ENCODE assay signal across 1 cellular context in the genomic region with DNA sequence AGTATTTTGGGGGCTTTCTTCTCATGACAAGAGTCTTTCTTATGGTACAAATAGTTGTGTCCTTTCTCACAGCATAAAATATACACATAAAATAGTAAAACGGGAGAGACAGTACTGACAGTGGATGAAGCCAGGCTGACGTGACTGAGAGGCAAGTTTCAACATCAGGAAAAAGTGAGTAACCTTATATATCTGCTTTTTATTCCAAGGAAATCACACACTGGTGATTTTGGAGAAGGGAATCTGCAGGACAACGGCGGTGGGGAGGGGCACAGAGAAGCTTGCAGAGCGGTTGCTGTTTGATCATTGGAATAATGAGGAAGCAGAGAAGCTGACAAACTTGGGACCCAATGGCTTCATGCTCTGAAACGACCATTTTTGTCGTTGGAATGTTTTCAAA.
TF ChIP-seq lines count a peak whose summit lies in the region.

No MANE protein-coding gene starts in this region.

TF ChIP-seq in H1, 55 proteins besides CTCF, POLR2A, EP300 and RAD21 (continued from another document):
- TF ChIP-seq, protein P1, sequence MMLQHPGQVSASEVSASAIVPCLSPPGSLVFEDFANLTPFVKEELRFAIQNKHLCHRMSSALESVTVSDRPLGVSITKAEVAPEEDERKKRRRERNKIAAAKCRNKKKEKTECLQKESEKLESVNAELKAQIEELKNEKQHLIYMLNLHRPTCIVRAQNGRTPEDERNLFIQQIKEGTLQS (IDR thresholded peaks at IDR 0.05; ENCODE audit: insufficient read depth, low read depth, low read length): no peak
- no peak for TF ChIP-seq SUZ12 (IDR thresholded peaks at IDR 0.05; ENCODE audit: low read length)
